ENCODE assay signal across 20 cellular contexts in the genomic region with DNA sequence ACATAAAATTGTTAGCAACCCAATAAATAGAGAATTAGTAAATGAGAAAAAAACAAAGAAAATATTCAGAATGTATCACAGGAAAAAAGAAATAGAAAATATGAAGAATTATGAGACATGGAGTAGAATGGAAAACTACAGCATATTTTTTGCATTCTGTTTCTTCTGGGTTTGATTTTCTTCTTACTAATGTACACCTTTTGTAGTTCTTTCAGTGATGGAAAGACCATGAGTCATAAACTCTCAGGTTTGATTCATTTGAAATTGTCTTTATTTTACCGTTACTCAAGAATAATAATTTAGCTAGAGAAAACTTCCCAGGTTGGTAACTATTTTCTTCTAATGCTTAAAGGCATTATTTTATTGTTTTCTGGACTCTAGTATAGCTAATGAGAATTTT.
"Had no signal": no experiment of that assay in that cellular context is flagged by ENCODE, and none has a peak within 500 bp of the region (broad histone marks: within the 10 kb centered on the region; RNA-seq: fewer than 3 reads in every experiment).

No MANE protein-coding gene starts in this region.

- DNase-seq: activated CD4-positive, alpha-beta memory T cell treated with anti-CD3 and anti-CD28 coated beads, Interleukin-2, amount 10 ng/mL, durations not matched to agents 7 days and 5 days; activated CD4-positive, alpha-beta T cell treated with anti-CD3 and anti-CD28 coated beads for 1 hour; activated CD4-positive, alpha-beta T cell treated with anti-CD3 and anti-CD28 coated beads, Interleukin-2, amount 50 U/mL, for 1 hour; activated gamma-delta T cell; activated naive CD4-positive, alpha-beta T cell treated with anti-CD3 and anti-CD28 coated beads, Interleukin-2, amount 10 ng/mL, durations not matched to agents 7 days and 5 days; adrenal gland; anterior cingulate cortex; cerebellar nuclear complex; NCI-H1092; NCI-H1417; NCI-H2029; NCI-H2107; NCI-H2171 treated with DMSO at 0.1 percent for 48 hours; NCI-H226; NCI-H510A; NCI-H526 treated with DMSO at 0.1 percent for 48 hours; NCI-H82; SHP77 had no signal

- H3K27ac Mint-ChIP-seq: activated CD4-positive, alpha-beta memory T cell treated with anti-CD3 and anti-CD28 coated beads, Interleukin-2, amount 10 ng/mL, durations not matched to agents 7 days and 5 days; activated naive CD4-positive, alpha-beta T cell treated with anti-CD3 and anti-CD28 coated beads, Interleukin-2, amount 10 ng/mL, durations not matched to agents 7 days and 5 days; T-helper 1 cell treated with Interleukin-12 subunit alpha and Interleukin-12 subunit beta and Interleukin-4 antibody, amounts not matched to agents 30 μg/mL and 1 μg/mL, for 36 hours had no signal

- H3K36me3 Mint-ChIP-seq: activated naive CD4-positive, alpha-beta T cell treated with anti-CD3 and anti-CD28 coated beads, Interleukin-2, amount 10 ng/mL, durations not matched to agents 7 days and 5 days had no signal

- ATAC-seq: SK-N-SH treated with all-trans-retinoic acid at 6 μM for 48 hours had no signal

- H3K4me3 Mint-ChIP-seq: activated CD4-positive, alpha-beta memory T cell treated with anti-CD3 and anti-CD28 coated beads, Interleukin-2, amount 10 ng/mL, durations not matched to agents 7 days and 5 days; activated naive CD4-positive, alpha-beta T cell treated with anti-CD3 and anti-CD28 coated beads, Interleukin-2, amount 10 ng/mL, durations not matched to agents 7 days and 5 days; T-helper 1 cell treated with Interleukin-12 subunit alpha and Interleukin-12 subunit beta and Interleukin-4 antibody, amounts not matched to agents 30 μg/mL and 1 μg/mL, for 36 hours had no signal

- H3K4me1 Mint-ChIP-seq: activated CD4-positive, alpha-beta memory T cell treated with anti-CD3 and anti-CD28 coated beads, Interleukin-2, amount 10 ng/mL, durations not matched to agents 7 days and 5 days had no signal
